In genomic region chr7:107166702-107167426, GRCh38 we compare ENCODE assay signal across 8 cellular contexts. TPM values are rescaled to one million over a fixed set of nuclear protein-coding genes. Genes with fewer than 3 reads are reported as not detected.
DNase-seq lines count a peak whose midpoint lies in the region; ATAC-seq and TF ChIP-seq lines count a peak whose summit lies in the region.

No MANE protein-coding gene starts in this region.

- peaks cover 0 to 5% (median 0%) of the 10 kb centered on the region in 5 donors for H3K36me3 Mint-ChIP-seq in naive thymus-derived CD4-positive, alpha-beta T cell

- DNase-seq in AG04450 (ENCODE audit: low read depth, low spot score) (no peak), caudate nucleus (lab: John Stamatoyannopoulos, UW) (no peak), DMS114 treated with DMSO at 0.1 percent for 48 hours (lab: John Stamatoyannopoulos, UW; ENCODE audit: unreplicated experiment) (no peak), NCI-H510A treated with DMSO at 0.1 percent for 48 hours (lab: John Stamatoyannopoulos, UW) (no peak)
- DNase-seq in Jurkat, Clone E6-1 (ENCODE audit: low read depth, low spot score), result no peak
- DNase-seq in naive thymus-derived CD4-positive, alpha-beta T cell, result no peak

- H3K27ac ChIP-seq in AG04450 (ENCODE audit: low read depth, low read length), result no peak overlapping the region
- peak overlapping the region; percentile 99 for H3K27ac ChIP-seq in caudate nucleus (ENCODE audit: low read depth, low read length)
- peak overlapping the region; percentile 100 for H3K27ac ChIP-seq in naive thymus-derived CD4-positive, alpha-beta T cell (ENCODE audit: low read depth, low read length)

- CTCF ChIA-PET in AG04450 (lab: Charles Lee), result interaction anchor here (0.7 to 3.9 kb wide), 13 partner anchors 10 to 1342 kb away, joined by 3 to 26 read pairs (median 3); no protein-coding TSS in a partner anchor
- CTCF ChIA-PET in naive thymus-derived CD4-positive, alpha-beta T cell (lab: Charles Lee), result interaction anchor here (6.8 kb wide), 1 partner anchor 17 kb away, joined by 67 read pairs; no protein-coding TSS in a partner anchor

- no peaks in the 10 kb centered on the region for H3K27me3 ChIP-seq in AG04450 (ENCODE audit: control insufficient read depth, insufficient read depth, low read length)
- H3K27me3 ChIP-seq in naive thymus-derived CD4-positive, alpha-beta T cell (ENCODE audit: control insufficient read depth in 2 of 2, insufficient read depth in 2 of 2, low read length in 2 of 2), result no peaks in the 10 kb centered on the region

- intact Hi-C loops in naive thymus-derived CD4-positive, alpha-beta T cell (cut with micrococcal nuclease), result loop anchor here (5.0 kb wide), 5 partner anchors 375 to 1635 kb away; partner anchors contain the start of gene RINT1 (in 1 of the 2)

- peaks cover 15 to 26% of the 10 kb centered on the region in 2 donors for H3K4me1 ChIP-seq in naive thymus-derived CD4-positive, alpha-beta T cell (ENCODE audit: control insufficient read depth in 2 of 2, insufficient read depth in 2 of 2, low read length in 2 of 2)

- TF ChIP-seq CTCF in AG04450 (IDR thresholded peaks at IDR 0.05; ENCODE audit: low read depth, low read length), result no peak

- no peaks in the 10 kb centered on the region for H3K9me3 ChIP-seq in AG04450 (ENCODE audit: control insufficient read depth, insufficient read depth, low read length)
- H3K9me3 ChIP-seq in naive thymus-derived CD4-positive, alpha-beta T cell (ENCODE audit: control insufficient read depth in 2 of 3, low read length in 3 of 3), result no peaks in the 10 kb centered on the region

- POLR2A ChIA-PET in AG04450 (lab: Yijun Ruan, JAX), result interaction anchor here (0.5 to 3.6 kb wide), 2 partner anchors 18 to 48 kb away, joined by 5 to 29 read pairs; no protein-coding TSS in a partner anchor
- POLR2A ChIA-PET in naive thymus-derived CD4-positive, alpha-beta T cell (lab: Charles Lee), result interaction anchor here (0.7 to 4.2 kb wide), 11 partner anchors 15 to 1050 kb away, joined by 3 to 79 read pairs (median 17); partner anchors contain the start of genes CBLL1, COG5 and DUS4L

- peak overlapping the region; percentile 98 to 100 (median 99) for H3K27ac Mint-ChIP-seq in naive thymus-derived CD4-positive, alpha-beta T cell

- no peak for ATAC-seq in naive thymus-derived CD4-positive, alpha-beta T cell
- no peak for ATAC-seq in HG02571 (IDR thresholded peaks at IDR 0.05; ENCODE audit: unreplicated experiment)
- no peak for ATAC-seq in GM21825 (IDR thresholded peaks at IDR 0.05; ENCODE audit: unreplicated experiment)

- H3K4me1 Mint-ChIP-seq in naive thymus-derived CD4-positive, alpha-beta T cell, result peaks cover 15 to 36% (median 29%) of the 10 kb centered on the region in 7 donors

- H3K9me3 Mint-ChIP-seq in naive thymus-derived CD4-positive, alpha-beta T cell, result peaks cover 0 to 2% (median 0%) of the 10 kb centered on the region in 11 donors

- peaks cover 0 to 17% (median 3%) of the 10 kb centered on the region in 3 experiments for H3K36me3 ChIP-seq in naive thymus-derived CD4-positive, alpha-beta T cell (ENCODE audit: control insufficient read depth in 2 of 3, insufficient read depth in 3 of 3, low read length in 3 of 3)

- peak overlapping the region; percentile 88 to 100 (median 96) for H3K4me3 Mint-ChIP-seq in naive thymus-derived CD4-positive, alpha-beta T cell

- peaks cover 0 to 30% (median 0%) of the 10 kb centered on the region in 5 donors for H3K27me3 Mint-ChIP-seq in naive thymus-derived CD4-positive, alpha-beta T cell

- peak overlapping the region; percentile 71 for H3K4me3 ChIP-seq in AG04450 (ENCODE audit: low read depth, low read length)
- peak overlapping the region; percentile 86 for H3K4me3 ChIP-seq in Jurkat, Clone E6-1 (ENCODE audit: low read length)
- peak overlapping the region; percentile 84 for H3K4me3 ChIP-seq in naive thymus-derived CD4-positive, alpha-beta T cell (ENCODE audit: low read length)

RNA-seq across cellular contexts. Expression of gene HBP1, which starts 1.9 kb away (rescaled TPM):
- polyA plus RNA-seq in AG04450 (2011; rRNA removed), result 72.7 and 85.2 TPM in 2 replicates
- polyA minus RNA-seq in AG04450 (2011; rRNA and poly(A)+ RNA removed), result 64.8 and 86.9 TPM in 2 replicates
- 20.1 TPM for polyA plus RNA-seq in Jurkat, Clone E6-1 (2012; ENCODE audit: insufficient read depth, insufficient read length)
- 100 to 1,000 TPM in 4 of 5 experiments, 10 to 100 TPM in 1; 34.6 to 219 (median 124) TPM for total RNA-seq in naive thymus-derived CD4-positive, alpha-beta T cell
- 10 to 100 TPM; 63.9 to 82.9 TPM for polyA plus RNA-seq in naive thymus-derived CD4-positive, alpha-beta T cell
